In genomic region chr17:55727275-55727674, GRCh38 we compare ENCODE assay signal across 15 cellular contexts. TPM values are rescaled to one million over a fixed set of nuclear protein-coding genes. Genes with fewer than 3 reads are reported as not detected.
"Had no signal": no experiment of that assay in that cellular context is flagged by ENCODE, and none has a peak within 500 bp of the region (broad histone marks: within the 10 kb centered on the region; RNA-seq: fewer than 3 reads in every experiment).

No MANE protein-coding gene starts in this region.

- H3K4me3 Mint-ChIP-seq: activated CD4-positive, alpha-beta T cell treated with anti-CD3 and anti-CD28 coated beads, Interleukin-2, amount 10 ng/mL, durations not matched to agents 7 days and 5 days; activated naive CD4-positive, alpha-beta T cell treated with anti-CD3 and anti-CD28 coated beads for 36 hours; activated T-helper 17 cell treated with anti-CD3 and anti-CD28 coated beads, Interleukin-2, amount 50 U/mL, for 72 hours; naive B cell; stimulated activated effector memory CD8-positive, alpha-beta T cell treated with anti-CD3 and anti-CD28 coated beads, Interleukin-12 subunit alpha, Interleukin-12 subunit beta, amount 100 ng/mL, for 72 hours; T-helper 17 cell; WTC11 had no signal

- H3K27ac Mint-ChIP-seq: activated CD4-positive, alpha-beta T cell treated with anti-CD3 and anti-CD28 coated beads, Interleukin-2, amount 10 ng/mL, durations not matched to agents 7 days and 5 days; activated naive CD4-positive, alpha-beta T cell treated with anti-CD3 and anti-CD28 coated beads for 36 hours; activated T-helper 17 cell treated with anti-CD3 and anti-CD28 coated beads, Interleukin-2, amount 50 U/mL, for 72 hours; naive B cell; stimulated activated effector memory CD8-positive, alpha-beta T cell treated with anti-CD3 and anti-CD28 coated beads, Interleukin-12 subunit alpha, Interleukin-12 subunit beta, amount 100 ng/mL, for 72 hours; T-helper 17 cell; WTC11 had no signal

- H3K4me1 Mint-ChIP-seq: activated CD4-positive, alpha-beta T cell treated with anti-CD3 and anti-CD28 coated beads, Interleukin-2, amount 10 ng/mL, durations not matched to agents 7 days and 5 days; activated T-helper 17 cell treated with anti-CD3 and anti-CD28 coated beads, Interleukin-2, amount 50 U/mL, for 72 hours; stimulated activated effector memory CD8-positive, alpha-beta T cell treated with anti-CD3 and anti-CD28 coated beads, Interleukin-12 subunit alpha, Interleukin-12 subunit beta, amount 100 ng/mL, for 72 hours had no signal

- H3K9me3 Mint-ChIP-seq: activated CD4-positive, alpha-beta T cell treated with anti-CD3 and anti-CD28 coated beads, Interleukin-2, amount 10 ng/mL, durations not matched to agents 7 days and 5 days; activated naive CD4-positive, alpha-beta T cell treated with anti-CD3 and anti-CD28 coated beads for 36 hours; activated T-helper 17 cell treated with anti-CD3 and anti-CD28 coated beads, Interleukin-2, amount 50 U/mL, for 72 hours; naive B cell; stimulated activated effector memory CD8-positive, alpha-beta T cell treated with anti-CD3 and anti-CD28 coated beads, Interleukin-12 subunit alpha, Interleukin-12 subunit beta, amount 100 ng/mL, for 72 hours; WTC11 had no signal

- DNase-seq: activated CD4-positive, alpha-beta T cell treated with anti-CD3 and anti-CD28 coated beads, Interleukin-2, amount 10 ng/mL, durations not matched to agents 7 days and 5 days; activated naive CD4-positive, alpha-beta T cell treated with anti-CD3 and anti-CD28 coated beads for 36 hours; activated T-cell treated with anti-CD3 and anti-CD28 coated beads for 4 hours; esophagus squamous epithelium; head of caudate nucleus; midbrain; naive B cell; posterior cingulate gyrus; right cardiac atrium; T-helper 17 cell had no signal

- H3K36me3 Mint-ChIP-seq: naive B cell; stimulated activated effector memory CD8-positive, alpha-beta T cell treated with anti-CD3 and anti-CD28 coated beads, Interleukin-12 subunit alpha, Interleukin-12 subunit beta, amount 100 ng/mL, for 72 hours; WTC11 had no signal

- ATAC-seq: activated T-helper 17 cell treated with anti-CD3 and anti-CD28 coated beads, Interleukin-2, amount 50 U/mL, for 72 hours; stimulated activated effector memory CD8-positive, alpha-beta T cell treated with anti-CD3 and anti-CD28 coated beads, Interleukin-12 subunit alpha, Interleukin-12 subunit beta, amount 100 ng/mL, for 72 hours; T-helper 17 cell; WTC11 had no signal

- H3K27me3 ChIP-seq: esophagus squamous epithelium had no signal

- H3K4me3 ChIP-seq: esophagus squamous epithelium, smooth muscle cell had no signal

- H3K9me3 ChIP-seq: esophagus squamous epithelium had no signal

- H3K36me3 ChIP-seq: esophagus squamous epithelium had no signal

RNA-seq across cellular contexts. Expression of gene TMEM100, which starts 4.6 kb away (rescaled TPM):
- total RNA-seq: activated CD4-positive, alpha-beta T cell treated with anti-CD3 and anti-CD28 coated beads, Interleukin-2, amount 10 ng/mL, durations not matched to agents 7 days and 5 days; activated CD8-positive, alpha-beta memory T cell treated with anti-CD3 and anti-CD28 coated beads for 36 hours; activated naive CD4-positive, alpha-beta T cell treated with anti-CD3 and anti-CD28 coated beads for 36 hours; activated T-helper 17 cell treated with anti-CD3 and anti-CD28 coated beads, Interleukin-2, amount 50 U/mL, for 72 hours; T-helper 17 cell had no signal
